8 cellular contexts compared by ENCODE assay signal in genomic region chr5:141320225-141321169, GRCh38. TPM values are rescaled to one million over a fixed set of nuclear protein-coding genes. Genes with fewer than 3 reads are reported as not detected.
DNase-seq lines count a peak whose midpoint lies in the region; ATAC-seq, FAIRE-seq and TF ChIP-seq lines count a peak whose summit lies in the region.

TSS of gene TAF7 (minus strand) at chr5:141320784. CDS start at chr5:141320044, 740 bp downstream.

- H3K36me3 ChIP-seq in H7 (replicated peaks; ENCODE audit: control insufficient read depth, insufficient read depth, low read length) = peaks cover 13% of the 10 kb centered on the region

- peak; percentile 96 for DNase-seq in H7
- DNase-seq in M059J (ENCODE audit: low read depth) = peak; percentile 89
- DNase-seq in SHP77 (lab: John Stamatoyannopoulos, UW) = peak; percentile 81 to 84
- DNase-seq in activated effector memory CD4-positive, alpha-beta T cell treated with Interleukin-2 at 50 U/mL for 16 hours = peak; percentile 87
- peak; percentile 91 for DNase-seq in fibroblast of the conjunctiva (ENCODE audit: low read depth)
- DNase-seq in nephron progenitor cell = peak; percentile 92
- DNase-seq in stimulated activated naive CD8-positive, alpha-beta T cell treated with anti-CD3 and anti-CD28 coated beads, Interleukin-15, amount 100 ng/mL, for 72 hours = peak; percentile 91 to 94

- H3K27me3 Mint-ChIP-seq in nephron progenitor cell (ENCODE audit: low read depth, poor library complexity) = peaks cover 28% of the 10 kb centered on the region
- no peaks in the 10 kb centered on the region for H3K27me3 Mint-ChIP-seq in stimulated activated naive CD8-positive, alpha-beta T cell treated with anti-CD3 and anti-CD28 coated beads, Interleukin-15, amount 100 ng/mL, for 72 hours

- peak; percentile 83 for FAIRE-seq in G401.6 (lab: Jason Lieb, UNC)

- peaks cover 93% of the 10 kb centered on the region for H3K9me3 Mint-ChIP-seq in nephron progenitor cell
- H3K9me3 Mint-ChIP-seq in stimulated activated naive CD8-positive, alpha-beta T cell treated with anti-CD3 and anti-CD28 coated beads, Interleukin-15, amount 100 ng/mL, for 72 hours = peaks cover 25 to 37% of the 10 kb centered on the region in 2 donors

- no peaks in the 10 kb centered on the region for H3K4me1 Mint-ChIP-seq in nephron progenitor cell
- peaks cover 22% of the 10 kb centered on the region for H3K4me1 Mint-ChIP-seq in stimulated activated naive CD8-positive, alpha-beta T cell treated with anti-CD3 and anti-CD28 coated beads, Interleukin-15, amount 100 ng/mL, for 72 hours

- peak within 1 kb of the TSS; percentile 95 for H3K4me3 ChIP-seq in H7 (ENCODE audit: insufficient read depth, low read depth, low read length)

- peak; percentile 97 for ATAC-seq in stimulated activated naive CD8-positive, alpha-beta T cell treated with anti-CD3 and anti-CD28 coated beads, Interleukin-15, amount 100 ng/mL, for 72 hours

- H3K4me3 Mint-ChIP-seq in nephron progenitor cell = peak within 1 kb of the TSS; percentile 99
- peak within 1 kb of the TSS; percentile 96 to 99 for H3K4me3 Mint-ChIP-seq in stimulated activated naive CD8-positive, alpha-beta T cell treated with anti-CD3 and anti-CD28 coated beads, Interleukin-15, amount 100 ng/mL, for 72 hours

- peak; percentile 87 for TF ChIP-seq CTCF in nephron progenitor cell (IDR thresholded peaks at IDR 0.05)

- H3K27me3 ChIP-seq in H7 (ENCODE audit: control insufficient read depth, insufficient read depth, low read length) = no peaks in the 10 kb centered on the region

- H3K36me3 Mint-ChIP-seq in nephron progenitor cell (ENCODE audit: low read depth) = peaks cover 77% of the 10 kb centered on the region

- H3K27ac Mint-ChIP-seq in nephron progenitor cell = peak within 1 kb of the TSS; percentile 100
- peak within 1 kb of the TSS; percentile 100 for H3K27ac Mint-ChIP-seq in stimulated activated naive CD8-positive, alpha-beta T cell treated with anti-CD3 and anti-CD28 coated beads, Interleukin-15, amount 100 ng/mL, for 72 hours

RNA-seq across cellular contexts. Expression of gene TAF7, which starts in this region (rescaled TPM):
- 39.5 and 41.8 TPM in 2 replicates for total RNA-seq in H7 (2014; rRNA removed; shearing (Covaris generic))
- 52.8 and 84.2 TPM in 2 replicates for total RNA-seq in M059J (2014; rRNA removed; shearing (Covaris generic))

Comparison
In these comparisons a context has a peak if more than half of its experiments do, and no peak if none do; other contexts are left out.
1. Peak in every context shown above with its lines: DNase-seq, ATAC-seq and H3K4me3 ChIP-seq.